In genomic region chr11:66727282-66727882, GRCh38 we compare ENCODE assay signal across 8 cellular contexts. TPM values are rescaled to one million over a fixed set of nuclear protein-coding genes. Genes with fewer than 3 reads are reported as not detected.
DNase-seq lines count a peak whose midpoint lies in the region; ATAC-seq and TF ChIP-seq lines count a peak whose summit lies in the region.

No MANE protein-coding gene starts in this region.

- H4K20me1 ChIP-seq in DND-41 (ENCODE audit: insufficient read depth, low read length) (0 out of 2 replicates have a peak, but pooled peaks cover 6% of the 10 kb centered on the region), KMS-11 (ENCODE audit: insufficient read depth) (no peaks in the 10 kb centered on the region)

- no peaks in the 10 kb centered on the region for H3K9me3 Mint-ChIP-seq in activated T-cell treated with anti-CD3 and anti-CD28 coated beads, Interleukin-2, amount 50 U/mL, for 4 hours
- H3K9me3 Mint-ChIP-seq in osteocyte (ENCODE audit: unreplicated experiment), result no peaks in the 10 kb centered on the region

- H3K27ac ChIP-seq in DND-41 (ENCODE audit: low read length) (no peak overlapping the region), KMS-11 (no peak overlapping the region)

- ATAC-seq in DND-41 (ENCODE audit: insufficient read depth, low read depth) (peak; percentile 34; the same call in 1 of the 3 replicates), HG03196 (IDR thresholded peaks at IDR 0.05; ENCODE audit: unreplicated experiment) (no peak)
- peak; percentile 49 to 51 for ATAC-seq in activated T-cell treated with anti-CD3 and anti-CD28 coated beads, Interleukin-2, amount 50 U/mL, for 4 hours

- H3K4me1 ChIP-seq in DND-41 (ENCODE audit: insufficient read depth, low read length) (no peaks in the 10 kb centered on the region), KMS-11 (ENCODE audit: low read depth, poor library complexity, severe bottlenecking) (no peaks in the 10 kb centered on the region)

- H3K36me3 Mint-ChIP-seq in activated T-cell treated with anti-CD3 and anti-CD28 coated beads, Interleukin-2, amount 50 U/mL, for 4 hours (ENCODE audit: insufficient read depth), result no peaks in the 10 kb centered on the region
- peaks cover 1% of the 10 kb centered on the region for H3K36me3 Mint-ChIP-seq in osteocyte (ENCODE audit: unreplicated experiment)

- H3K4me3 Mint-ChIP-seq in activated T-cell treated with anti-CD3 and anti-CD28 coated beads, Interleukin-2, amount 50 U/mL, for 4 hours, result peak overlapping the region; percentile 63
- peak overlapping the region; percentile 64 for H3K4me3 Mint-ChIP-seq in osteocyte (ENCODE audit: unreplicated experiment)

- DNase-seq in DND-41, result no peak
- DNase-seq in activated T-cell treated with anti-CD3 and anti-CD28 coated beads, Interleukin-2, amount 50 U/mL, for 4 hours, result no peak
- peak; percentile 34 for DNase-seq in germinal center (ENCODE audit: low spot score)
- no peak for DNase-seq in osteocyte (ENCODE audit: extremely low spot score, unreplicated experiment)
- no peak for DNase-seq in epidermal melanocyte (ENCODE audit: insufficient read length, low spot score)
- DNase-seq in T1000 (lab: John Stamatoyannopoulos, UW), result no peak

- H3K9ac ChIP-seq in DND-41 (ENCODE audit: low read depth, low read length), result no peak overlapping the region
- H3K9ac ChIP-seq in KMS-11, result peak overlapping the region; percentile 34; the same call in 1 of the 2 replicates

- H3K79me2 ChIP-seq in DND-41 (ENCODE audit: insufficient read depth, low read length) (no peaks in the 10 kb centered on the region), KMS-11 (ENCODE audit: insufficient read depth, low read depth) (no peaks in the 10 kb centered on the region)

- H2AFZ ChIP-seq in DND-41 (ENCODE audit: low read depth, low read length) (no peak overlapping the region), KMS-11 (ENCODE audit: low read depth) (peak overlapping the region; percentile 39)

- H3K36me3 ChIP-seq in DND-41 (ENCODE audit: insufficient read depth, low read length), result no peaks in the 10 kb centered on the region
- no peaks in the 10 kb centered on the region for H3K36me3 ChIP-seq in KMS-11 (ENCODE audit: insufficient read depth)

- H3K4me1 Mint-ChIP-seq in activated T-cell treated with anti-CD3 and anti-CD28 coated beads, Interleukin-2, amount 50 U/mL, for 4 hours (ENCODE audit: low read depth), result peaks cover 16% of the 10 kb centered on the region
- H3K4me1 Mint-ChIP-seq in osteocyte (ENCODE audit: unreplicated experiment), result peaks cover 25% of the 10 kb centered on the region

- H3K4me2 ChIP-seq in DND-41 (ENCODE audit: insufficient read depth, low read length) (no peak overlapping the region), KMS-11 (peak overlapping the region; percentile 30; the same call in 1 of the 2 replicates)

- TF ChIP-seq CTCF in DND-41 (IDR thresholded peaks at IDR 0.05; ENCODE audit: borderline replicate concordance, extremely low read depth, low read length, poor library complexity, severe bottlenecking), result no peak
- TF ChIP-seq CTCF in KMS-11 (conservative IDR thresholded peaks at IDR 0.05; ENCODE audit: low read depth, low read length), result no peak
- no peak for TF ChIP-seq CTCF in osteocyte (IDR thresholded peaks at IDR 0.05)

- H3K27ac Mint-ChIP-seq in osteocyte (ENCODE audit: unreplicated experiment), result peak overlapping the region; percentile 64

- peaks cover 48% of the 10 kb centered on the region for H3K27me3 Mint-ChIP-seq in activated T-cell treated with anti-CD3 and anti-CD28 coated beads, Interleukin-2, amount 50 U/mL, for 4 hours (ENCODE audit: low read depth)
- peaks cover 38% of the 10 kb centered on the region for H3K27me3 Mint-ChIP-seq in osteocyte (ENCODE audit: unreplicated experiment)

- no peak overlapping the region for H3K4me3 ChIP-seq in DND-41 (ENCODE audit: low read depth in 1 of 2, low read length in 2 of 2)
- no peak overlapping the region for H3K4me3 ChIP-seq in KMS-11 (IDR thresholded peaks at IDR 0.05; ENCODE audit: insufficient read depth, low read depth, low read length)

- H3K27me3 ChIP-seq in DND-41 (ENCODE audit: insufficient read depth, low read length, poor library complexity) (peaks cover 55% of the 10 kb centered on the region), KMS-11 (ENCODE audit: insufficient read depth, low read depth) (peaks cover 29% of the 10 kb centered on the region)

- no peaks in the 10 kb centered on the region for H3K9me3 ChIP-seq in DND-41 (ENCODE audit: insufficient read depth, low read length, severe bottlenecking)

RNA-seq across cellular contexts. Expression of gene SPTBN2, which starts 1.6 kb away (rescaled TPM):
- under 1 TPM; 0.81 to 0.92 (median 0.82) TPM for total RNA-seq in activated T-cell treated with anti-CD3 and anti-CD28 coated beads, Interleukin-2, amount 50 U/mL, for 4 hours
- total RNA-seq in osteocyte, result 12.6 and 12.9 TPM in 2 replicates

RNA-seq across cellular contexts. Expression of gene RBM4B, which starts 49.7 kb away (rescaled TPM):
- 10 to 100 TPM in 2 of 3 donors, 1 to 10 TPM in 1; 9.0 to 14.9 (median 12.5) TPM for total RNA-seq in activated T-cell treated with anti-CD3 and anti-CD28 coated beads, Interleukin-2, amount 50 U/mL, for 4 hours
- 31.2 and 31.4 TPM in 2 replicates for total RNA-seq in osteocyte
